9 cellular contexts compared by ENCODE assay signal in genomic region chr17:40322417-40323315, GRCh38. TPM values are rescaled to one million over a fixed set of nuclear protein-coding genes. Genes with fewer than 3 reads are reported as not detected.
A peak's percentile ranks its signal among the peaks of the same experiment; 100 is the strongest.
DNase-seq lines count a peak whose midpoint lies in the region; ATAC-seq and TF ChIP-seq lines count a peak whose summit lies in the region.
"Had no signal": no experiment of that assay in that cellular context is flagged by ENCODE, and none has a peak within 500 bp of the region (broad histone marks: within the 10 kb centered on the region; RNA-seq: fewer than 3 reads in every experiment).

No MANE protein-coding gene starts in this region.

- H3K27me3 ChIP-seq in foreskin keratinocyte: no peaks in the 10 kb centered on the region
- no peaks in the 10 kb centered on the region for H3K27me3 ChIP-seq in transverse colon

- H3K4me1 ChIP-seq in foreskin keratinocyte: peaks cover 32% of the 10 kb centered on the region
- peaks cover 78 to 94% (median 92%) of the 10 kb centered on the region in 4 donors for H3K4me1 ChIP-seq in transverse colon

- no peaks in the 10 kb centered on the region for H3K9me3 Mint-ChIP-seq in progenitor cell of endocrine pancreas (ENCODE audit: low read depth)

- TF ChIP-seq CTCF in foreskin keratinocyte (conservative IDR thresholded peaks at IDR 0.05) (no peak), progenitor cell of endocrine pancreas (IDR thresholded peaks at IDR 0.05; ENCODE audit: unreplicated experiment) (no peak), transverse colon (IDR thresholded peaks at IDR 0.05) (no peak)

- ATAC-seq in HG02981 (IDR thresholded peaks at IDR 0.05; ENCODE audit: unreplicated experiment): peak; percentile 25
- ATAC-seq in foreskin keratinocyte: peak; percentile 6

- peak overlapping the region in 3 of 4 donors; percentile 7 to 35 (median 28) for H3K4me3 ChIP-seq in transverse colon

- WGBS in transverse colon (ENCODE audit: low coverage in 1 of 2), 2 donors: 27% methylated on average over 16 of the region's 16 CpGs; no CpG with 5 or more reads in 1 of the 2 donors

- peaks cover 47% of the 10 kb centered on the region for H3K4me1 Mint-ChIP-seq in progenitor cell of endocrine pancreas (ENCODE audit: low read depth)

- DNase-seq in NCI-H1417 (lab: John Stamatoyannopoulos, UW): peak; percentile 35 to 62 (median 41)
- no peak for DNase-seq in NCI-H1417 treated with DMSO at 0.1 percent for 48 hours (lab: John Stamatoyannopoulos, UW)
- peak; percentile 95 for DNase-seq in RPMI8226
- DNase-seq in activated T-helper 9 cell treated with anti-CD3 and anti-CD28 coated beads, Interleukin-2, amount 50 U/mL, for 16 hours (ENCODE audit: low read depth): peak; percentile 75
- DNase-seq in foreskin keratinocyte: peak in 1 of 2 donors; percentile 43
- no peak for DNase-seq in progenitor cell of endocrine pancreas (ENCODE audit: low spot score, unreplicated experiment)
- DNase-seq in transverse colon: peak; percentile 83

- no peaks in the 10 kb centered on the region for H3K36me3 Mint-ChIP-seq in progenitor cell of endocrine pancreas (ENCODE audit: insufficient read depth)

- no peaks in the 10 kb centered on the region for H3K36me3 ChIP-seq in transverse colon

- H3K9me3 ChIP-seq in transverse colon: no peaks in the 10 kb centered on the region

- H3K27me3 Mint-ChIP-seq in progenitor cell of endocrine pancreas: no peaks in the 10 kb centered on the region

- in situ Hi-C loops in transverse colon (cut with MboI; ENCODE audit: low pct_ligation_motif_present in 1 of 4, low pct_unique_long_range_greater_than_20kb in 1 of 4, low sequenced_read_pairs in 3 of 4): no loop called here

- peak overlapping the region; percentile 11 for H3K27ac ChIP-seq in foreskin keratinocyte
- H3K27ac ChIP-seq in transverse colon: peak overlapping the region; percentile 91 to 96 (median 92)
- H3K27ac ChIP-seq: C4-2B had no signal

- peak; percentile 48 for TF ChIP-seq EP300 in transverse colon (IDR thresholded peaks at IDR 0.05; ENCODE audit: low read depth)

- no peak overlapping the region for H3K4me3 Mint-ChIP-seq in progenitor cell of endocrine pancreas (ENCODE audit: low read depth)

- H3K27ac Mint-ChIP-seq in progenitor cell of endocrine pancreas: peak overlapping the region; percentile 29

- intact Hi-C loops in transverse colon (cut with DNase I; ENCODE audit: low total_unique reads): no loop called here

- TF ChIP-seq POLR2A in transverse colon (IDR thresholded peaks at IDR 0.05): peak; percentile 57

RNA-seq across cellular contexts. Expression of gene RARA, which starts 13.7 kb away (rescaled TPM):
- total RNA-seq in foreskin keratinocyte (26.4 and 28.4 TPM in 2 replicates), progenitor cell of endocrine pancreas (50.8 and 51.3 TPM in 2 replicates), transverse colon (100 to 1,000 TPM in 1 of 4 donors, 10 to 100 TPM in 3; 23.5 to 110 (median 49.1) TPM)
- polyA plus RNA-seq in foreskin keratinocyte: 21.6 and 22.4 TPM in 2 replicates

RNA-seq across cellular contexts. Expression of gene CDC6, which starts 35.0 kb away (rescaled TPM):
- total RNA-seq in foreskin keratinocyte: 60.7 and 68.9 TPM in 2 replicates
- 31.9 and 41.0 TPM in 2 replicates for polyA plus RNA-seq in foreskin keratinocyte
- 35.7 and 38.5 TPM in 2 replicates for total RNA-seq in progenitor cell of endocrine pancreas
- total RNA-seq in transverse colon: 1 to 10 TPM in 3 of 4 donors, not detected in 1; 1.6 to 3.2 (median 2.4) TPM

RNA-seq across cellular contexts. Expression of gene GJD3, which starts 41.9 kb away (rescaled TPM):
- total RNA-seq in foreskin keratinocyte (not detected in 2 replicates), progenitor cell of endocrine pancreas (not detected in 2 replicates), transverse colon (not detected)
- not detected in 2 replicates for polyA plus RNA-seq in foreskin keratinocyte

Comparison
In these comparisons a context has a peak if more than half of its experiments do, and no peak if none do; other contexts are left out.
1. DNase-seq: peak in NCI-H1417 (3 of 3), RPMI8226 (single experiment), activated T-helper 9 cell treated with anti-CD3 and anti-CD28 coated beads, Interleukin-2, amount 50 U/mL, for 16 hours (single experiment) and transverse colon (single experiment); none in NCI-H1417 treated with DMSO at 0.1 percent for 48 hours (single experiment) and progenitor cell of endocrine pancreas (single experiment).